17 cellular contexts compared by ENCODE assay signal in the genomic region with DNA sequence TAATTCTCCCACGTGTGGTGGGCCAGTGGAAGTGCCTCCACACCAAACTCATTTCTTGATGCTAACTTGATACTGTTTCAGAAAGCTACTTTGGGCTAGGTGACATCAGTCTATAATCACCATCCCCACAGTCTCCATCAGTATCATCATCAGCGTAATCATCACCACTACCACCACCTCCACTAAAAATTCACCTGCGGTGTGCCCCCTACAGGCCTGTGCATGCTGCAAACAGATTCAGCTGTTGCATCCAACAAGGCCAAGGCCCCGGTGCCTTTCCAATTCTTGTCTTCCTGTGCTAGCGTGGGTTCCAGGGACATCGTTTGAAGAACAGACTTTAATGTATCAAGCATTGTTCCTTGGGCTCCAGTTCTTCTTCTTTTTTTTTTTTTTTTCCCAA.
DNase-seq lines count a peak whose midpoint lies in the region; ATAC-seq and TF ChIP-seq lines count a peak whose summit lies in the region.
"Had no signal": no experiment of that assay in that cellular context is flagged by ENCODE, and none has a peak within 500 bp of the region (broad histone marks: within the 10 kb centered on the region; RNA-seq: fewer than 3 reads in every experiment).

No MANE protein-coding gene starts in this region.

- H3K36me3 Mint-ChIP-seq in MCF 10A (ENCODE audit: insufficient read depth, unreplicated experiment): no peaks in the 10 kb centered on the region
- H3K36me3 Mint-ChIP-seq in stimulated activated effector memory CD8-positive, alpha-beta T cell treated with anti-CD3 and anti-CD28 coated beads, Interleukin-12 subunit alpha, Interleukin-12 subunit beta, amount 100 ng/mL, for 72 hours: no peaks in the 10 kb centered on the region
- H3K36me3 Mint-ChIP-seq in T-helper 2 cell treated with Interferon-gamma antibody and Interleukin-4, amounts not matched to agents 5 μg/mL and 100 μg/mL, for 36 hours (ENCODE audit: low read depth): no peaks in the 10 kb centered on the region
- H3K36me3 Mint-ChIP-seq: activated naive CD4-positive, alpha-beta T cell treated with anti-CD3 and anti-CD28 coated beads, Interleukin-2, amount 50 U/mL, for 24 hours had no signal

- no peak overlapping the region for H3K27ac Mint-ChIP-seq in MCF 10A (ENCODE audit: low read depth, unreplicated experiment)
- no peak overlapping the region for H3K27ac Mint-ChIP-seq in stimulated activated effector memory CD8-positive, alpha-beta T cell treated with anti-CD3 and anti-CD28 coated beads, Interleukin-12 subunit alpha, Interleukin-12 subunit beta, amount 100 ng/mL, for 72 hours
- no peak overlapping the region for H3K27ac Mint-ChIP-seq in T-helper 2 cell treated with Interferon-gamma antibody and Interleukin-4, amounts not matched to agents 5 μg/mL and 100 μg/mL, for 36 hours
- H3K27ac Mint-ChIP-seq: activated naive CD4-positive, alpha-beta T cell treated with anti-CD3 and anti-CD28 coated beads, Interleukin-2, amount 50 U/mL, for 24 hours; T-helper 1 cell treated with Interleukin-12 subunit alpha and Interleukin-12 subunit beta and Interleukin-4 antibody, amounts not matched to agents 30 μg/mL and 1 μg/mL, for 36 hours had no signal

- CTCF ChIA-PET in MCF 10A (lab: Yijun Ruan, JAX): interaction anchor here (0.6 to 0.7 kb wide), 3 partner anchors 19 to 609 kb away, joined by 4 to 5 read pairs (median 4); no protein-coding TSS in a partner anchor
- CTCF ChIA-PET in mammary epithelial cell (lab: Charles Lee; ENCODE audit: low non-redundant PET): no interaction called here

- in situ Hi-C loops in mammary epithelial cell (cut with MboI; ENCODE audit: low sequenced_read_pairs in 2 of 2): no loop called here

- no peaks in the 10 kb centered on the region for H3K9me3 Mint-ChIP-seq in MCF 10A (ENCODE audit: unreplicated experiment)
- no peaks in the 10 kb centered on the region for H3K9me3 Mint-ChIP-seq in stimulated activated effector memory CD8-positive, alpha-beta T cell treated with anti-CD3 and anti-CD28 coated beads, Interleukin-12 subunit alpha, Interleukin-12 subunit beta, amount 100 ng/mL, for 72 hours
- no peaks in the 10 kb centered on the region for H3K9me3 Mint-ChIP-seq in T-helper 2 cell treated with Interferon-gamma antibody and Interleukin-4, amounts not matched to agents 5 μg/mL and 100 μg/mL, for 36 hours
- H3K9me3 Mint-ChIP-seq: activated naive CD4-positive, alpha-beta T cell treated with anti-CD3 and anti-CD28 coated beads, Interleukin-2, amount 50 U/mL, for 24 hours; T-helper 1 cell treated with Interleukin-12 subunit alpha and Interleukin-12 subunit beta and Interleukin-4 antibody, amounts not matched to agents 30 μg/mL and 1 μg/mL, for 36 hours had no signal

- H3K36me3 ChIP-seq in breast epithelium (no peaks in the 10 kb centered on the region), mammary epithelial cell (ENCODE audit: insufficient read depth, low read length) (no peaks in the 10 kb centered on the region)
- H3K36me3 ChIP-seq: Peyer's patch, tibial artery had no signal

- no peaks in the 10 kb centered on the region for H3K9me3 ChIP-seq in breast epithelium
- no peaks in the 10 kb centered on the region for H3K9me3 ChIP-seq in mammary epithelial cell (replicated peaks; ENCODE audit: insufficient read depth, low read length)
- H3K9me3 ChIP-seq: mucosa of descending colon, Peyer's patch, tibial artery had no signal

- peak; percentile 18 for TF ChIP-seq CTCF in MCF 10A (IDR thresholded peaks at IDR 0.05; ENCODE audit: unreplicated experiment)
- TF ChIP-seq CTCF in breast epithelium (IDR thresholded peaks at IDR 0.05): no peak
- TF ChIP-seq CTCF in HFF-Myc (IDR thresholded peaks at IDR 0.05; ENCODE audit: low read depth, low read length, missing control alignments): peak; percentile 32
- TF ChIP-seq CTCF in mammary epithelial cell (conservative IDR thresholded peaks at IDR 0.05 in 1 of 2, IDR thresholded peaks at IDR 0.05 in 1 of 2; ENCODE audit: extremely low read depth in 1 of 2, insufficient read depth in 1 of 2, low read depth in 1 of 2, low read length in 2 of 2): peak; percentile 8 to 24

- no peaks in the 10 kb centered on the region for H3K79me2 ChIP-seq in mammary epithelial cell (ENCODE audit: insufficient read depth, low read length)

- peak; percentile 13 for DNase-seq in MCF 10A (ENCODE audit: unreplicated experiment)
- no peak for DNase-seq in breast epithelium (ENCODE audit: low spot score in 2 of 2)
- DNase-seq in HFF-Myc (ENCODE audit: extremely low read depth, low read depth): no peak
- no peak for DNase-seq in mammary epithelial cell
- DNase-seq in stimulated activated effector memory CD8-positive, alpha-beta T cell treated with anti-CD3 and anti-CD28 coated beads, Interleukin-12 subunit alpha, Interleukin-12 subunit beta, amount 100 ng/mL, for 72 hours (ENCODE audit: low spot score in 2 of 2): no peak
- DNase-seq in T-helper 2 cell treated with Interferon-gamma antibody and Interleukin-4, amounts not matched to agents 5 μg/mL and 100 μg/mL, for 36 hours (ENCODE audit: low spot score): no peak
- no peak for DNase-seq in left ventricle myocardium superior
- DNase-seq: DMS153, islet precursor cell, mucosa of descending colon, NCI-H1417, Peyer's patch, tibial artery had no signal

- WGBS in mammary epithelial cell (ENCODE audit: low coverage, missing lambda C conversion rate): 76% methylated on average over 6 of the region's 6 CpGs

- H4K20me1 ChIP-seq in mammary epithelial cell (ENCODE audit: insufficient read depth, low read length): no peaks in the 10 kb centered on the region

- dilution Hi-C loops in mammary epithelial cell (cut with HindIII; ENCODE audit: low sequenced_read_pairs): no loop called here

- H3K27me3 ChIP-seq in breast epithelium: no peaks in the 10 kb centered on the region
- H3K27me3 ChIP-seq in mammary epithelial cell (ENCODE audit: insufficient read depth, low read length): no peaks in the 10 kb centered on the region
- H3K27me3 ChIP-seq: Peyer's patch had no signal

- H3K9ac ChIP-seq in mammary epithelial cell (ENCODE audit: insufficient read depth, low read length): no peak overlapping the region

- POLR2A ChIA-PET in MCF 10A (lab: Yijun Ruan, JAX): no interaction called here

- H3K4me3 ChIP-seq in breast epithelium (no peak overlapping the region), HFF-Myc (replicated peaks; ENCODE audit: low read depth, low read length) (no peak overlapping the region), mammary epithelial cell (replicated peaks in 1 of 3; ENCODE audit: insufficient read depth in 1 of 3, low read depth in 2 of 3, low read length in 3 of 3) (no peak overlapping the region)
- H3K4me3 ChIP-seq: mucosa of descending colon, Peyer's patch, smooth muscle cell, tibial artery had no signal

- H3K27me3 Mint-ChIP-seq in MCF 10A (ENCODE audit: insufficient read depth, unreplicated experiment): peaks cover 11% of the 10 kb centered on the region
- peaks cover 6% of the 10 kb centered on the region for H3K27me3 Mint-ChIP-seq in T-helper 2 cell treated with Interferon-gamma antibody and Interleukin-4, amounts not matched to agents 5 μg/mL and 100 μg/mL, for 36 hours (ENCODE audit: low read depth)

- BruUV-seq in MCF 10A (replicated peaks; lab: Mats Ljungman, UMichigan) (no TSS peak), mammary epithelial cell (replicated peaks; lab: Mats Ljungman, UMichigan) (no TSS peak)

- peak; percentile 36 for ATAC-seq in stimulated activated effector memory CD8-positive, alpha-beta T cell treated with anti-CD3 and anti-CD28 coated beads, Interleukin-12 subunit alpha, Interleukin-12 subunit beta, amount 100 ng/mL, for 72 hours
- ATAC-seq in GM19395 (IDR thresholded peaks at IDR 0.05; ENCODE audit: unreplicated experiment) (no peak), left ventricle myocardium superior (no peak)
- ATAC-seq: mucosa of descending colon had no signal

- intact Hi-C loops in MCF 10A (cut with micrococcal nuclease) (loop anchor here (5.0 kb wide), 1 partner anchor 97 kb away; no protein-coding TSS in a partner anchor), breast epithelium (cut with DNase I; ENCODE audit: low total_unique reads) (no loop called here), mammary epithelial cell (cut with micrococcal nuclease) (no loop called here), left ventricle myocardium superior (cut with micrococcal nuclease) (no loop called here)

- no peak overlapping the region for H3K4me2 ChIP-seq in mammary epithelial cell (ENCODE audit: insufficient read depth, low read depth, low read length)
- H3K4me2 ChIP-seq: smooth muscle cell had no signal

- TF ChIP-seq POLR2A in breast epithelium (IDR thresholded peaks at IDR 0.05): no peak

- H3K4me1 Mint-ChIP-seq in MCF 10A (ENCODE audit: insufficient read depth, unreplicated experiment): no peaks in the 10 kb centered on the region
- no peaks in the 10 kb centered on the region for H3K4me1 Mint-ChIP-seq in stimulated activated effector memory CD8-positive, alpha-beta T cell treated with anti-CD3 and anti-CD28 coated beads, Interleukin-12 subunit alpha, Interleukin-12 subunit beta, amount 100 ng/mL, for 72 hours
- H3K4me1 Mint-ChIP-seq in T-helper 2 cell treated with Interferon-gamma antibody and Interleukin-4, amounts not matched to agents 5 μg/mL and 100 μg/mL, for 36 hours (ENCODE audit: low read depth): no peaks in the 10 kb centered on the region
- H3K4me1 Mint-ChIP-seq: activated naive CD4-positive, alpha-beta T cell treated with anti-CD3 and anti-CD28 coated beads, Interleukin-2, amount 50 U/mL, for 24 hours had no signal

- no peak overlapping the region for H3K4me3 Mint-ChIP-seq in MCF 10A (ENCODE audit: unreplicated experiment)
- no peak overlapping the region for H3K4me3 Mint-ChIP-seq in stimulated activated effector memory CD8-positive, alpha-beta T cell treated with anti-CD3 and anti-CD28 coated beads, Interleukin-12 subunit alpha, Interleukin-12 subunit beta, amount 100 ng/mL, for 72 hours
- no peak overlapping the region for H3K4me3 Mint-ChIP-seq in T-helper 2 cell treated with Interferon-gamma antibody and Interleukin-4, amounts not matched to agents 5 μg/mL and 100 μg/mL, for 36 hours
- H3K4me3 Mint-ChIP-seq: activated naive CD4-positive, alpha-beta T cell treated with anti-CD3 and anti-CD28 coated beads, Interleukin-2, amount 50 U/mL, for 24 hours; T-helper 1 cell treated with Interleukin-12 subunit alpha and Interleukin-12 subunit beta and Interleukin-4 antibody, amounts not matched to agents 30 μg/mL and 1 μg/mL, for 36 hours had no signal

- no peak overlapping the region for H3K27ac ChIP-seq in breast epithelium
- no peak overlapping the region for H3K27ac ChIP-seq in mammary epithelial cell (ENCODE audit: insufficient read depth, low read depth, low read length)
- H3K27ac ChIP-seq: Peyer's patch, tibial artery had no signal

- H3K4me1 ChIP-seq in breast epithelium: no peaks in the 10 kb centered on the region
- no peaks in the 10 kb centered on the region for H3K4me1 ChIP-seq in mammary epithelial cell (ENCODE audit: insufficient read depth, low read length)
- H3K4me1 ChIP-seq: Peyer's patch, tibial artery had no signal

- no peak overlapping the region for H2AFZ ChIP-seq in mammary epithelial cell (ENCODE audit: low read depth, low read length)

Comparison
In these comparisons a context has a peak if more than half of its experiments do, and no peak if none do; other contexts are left out.
1. CTCF ChIP-seq: peak in MCF 10A (single experiment), HFF-Myc (single experiment) and mammary epithelial cell (2 of 2); none in breast epithelium (0 of 3).